Comparison of ENCODE assay signal across 19 cellular contexts in the genomic region with DNA sequence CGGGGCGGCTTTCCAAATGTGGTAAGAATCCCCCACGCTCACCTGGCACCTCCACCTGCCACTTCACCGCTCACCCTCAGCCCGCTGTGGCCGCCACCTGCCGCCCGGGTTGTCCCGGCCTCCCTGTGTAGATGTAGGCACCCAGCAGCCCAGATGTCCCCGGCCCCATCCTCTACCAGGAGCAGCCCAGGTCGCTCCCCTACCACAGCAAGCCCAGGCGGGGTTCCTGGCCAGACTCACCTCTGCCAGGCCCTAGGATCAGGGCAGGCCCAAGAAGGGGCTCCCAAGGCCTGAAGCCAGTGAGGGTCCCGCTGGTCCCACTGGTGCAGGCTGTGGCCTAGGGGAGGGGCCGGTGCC. TPM values are rescaled to one million over a fixed set of nuclear protein-coding genes. Genes with fewer than 3 reads are reported as not detected.
DNase-seq lines count a peak whose midpoint lies in the region; ATAC-seq, FAIRE-seq and TF ChIP-seq lines count a peak whose summit lies in the region.
"Had no signal": no experiment of that assay in that cellular context is flagged by ENCODE, and none has a peak within 500 bp of the region (broad histone marks: within the 10 kb centered on the region; RNA-seq: fewer than 3 reads in every experiment).

No MANE protein-coding gene starts in this region.

- H3K4me1 ChIP-seq in HepG2 (ENCODE audit: insufficient read depth, low read length) (no peaks in the 10 kb centered on the region), right lobe of liver (no peaks in the 10 kb centered on the region), lower lobe of right lung (peaks cover 24% of the 10 kb centered on the region), stomach (peaks cover 24 to 48% (median 41%) of the 10 kb centered on the region in 4 donors)

- 44% methylated on average over 9 of the region's 14 CpGs for WGBS in HepG2 (ENCODE audit: low lambda C conversion rate)
- WGBS in right lobe of liver (ENCODE audit: insufficient coverage, low coverage, low lambda C conversion rate, missing lambda C conversion rate), result 71% methylated on average over 4 of the region's 14 CpGs
- WGBS in stomach, 5 donors, result 32 to 57% (median 42%) methylated on average over 10 to 14 of the region's 14 CpGs

- TF ChIP-seq CTCF in HepG2 (CRISPR knock-in tag; IDR thresholded peaks at IDR 0.05) (no peak), right lobe of liver (IDR thresholded peaks at IDR 0.05) (no peak), lower lobe of right lung (IDR thresholded peaks at IDR 0.05) (no peak), stomach (IDR thresholded peaks at IDR 0.05) (no peak)

- DNase-seq in HepG2 (ENCODE audit: low spot score), result no peak
- DNase-seq in right lobe of liver, result no peak
- DNase-seq in lower lobe of right lung, result no peak
- no peak for DNase-seq in stomach
- no peak for DNase-seq in stimulated activated CD4-positive, alpha-beta T cell treated with anti-CD3 and anti-CD28 coated beads, Interleukin-4, amount 100 ng/mL, for 24 hours
- DNase-seq in natural killer cell treated with Interleukin-12 subunit alpha and Interleukin-12 subunit beta and Interleukin-15 and Interleukin-18, amount 100 ng/mL, for 72 hours (ENCODE audit: low spot score), result no peak
- DNase-seq in activated CD4-positive, CD25-positive, alpha-beta regulatory T cell (lab: John Stamatoyannopoulos, UW), result no peak
- no peak for DNase-seq in ureter (ENCODE audit: low spot score)
- DNase-seq: ACHN; activated CD4-positive, alpha-beta memory T cell treated with anti-CD3 and anti-CD28 coated beads, Interleukin-2, amount 10 ng/mL, durations not matched to agents 7 days and 5 days; activated naive CD4-positive, alpha-beta T cell; GOT3; NCI-H1436 treated with DMSO at 0.1 percent for 48 hours; T-helper 2 cell had no signal

- FAIRE-seq in HepG2 (lab: Jason Lieb, UNC), result no peak
- FAIRE-seq: colon, GM12878, kidney had no signal

- BruUV-seq in HepG2 (replicated peaks; lab: Mats Ljungman, UMichigan), result no TSS peak

- H3K4me3 ChIP-seq in HepG2 (replicated peaks in 1 of 3; ENCODE audit: insufficient read depth in 1 of 3, low read depth in 2 of 3, low read length in 3 of 3) (no peak overlapping the region), right lobe of liver (no peak overlapping the region), lower lobe of right lung (no peak overlapping the region), stomach (peak overlapping the region; percentile 28 to 41 (median 34))
- H3K4me3 ChIP-seq: GM12878 had no signal

- peaks cover 0 to 5% of the 10 kb centered on the region in 2 donors for H3K4me1 Mint-ChIP-seq in natural killer cell treated with Interleukin-12 subunit alpha and Interleukin-12 subunit beta and Interleukin-15 and Interleukin-18, amount 100 ng/mL, for 72 hours (ENCODE audit: low read depth in 2 of 2)
- H3K4me1 Mint-ChIP-seq: activated CD4-positive, alpha-beta memory T cell treated with anti-CD3 and anti-CD28 coated beads, Interleukin-2, amount 10 ng/mL, durations not matched to agents 7 days and 5 days; CD14-positive monocyte; stimulated activated memory B cell treated with anti-CD40 and anti-IgM and Interleukin-4, amounts not matched to agents 10 μg/mL and 1 μg/mL and 100 μg/mL, for 72 hours had no signal

- H3K79me2 ChIP-seq in HepG2 (ENCODE audit: insufficient read depth, low read length), result no peaks in the 10 kb centered on the region

- no peak for TF ChIP-seq POLR2A in HepG2 (IDR thresholded peaks at IDR 0.05; ENCODE audit: insufficient read depth in 1 of 2, low read depth in 2 of 2, low read length in 2 of 2)
- TF ChIP-seq POLR2A in right lobe of liver (IDR thresholded peaks at IDR 0.05), result no peak
- TF ChIP-seq POLR2A in stomach (IDR thresholded peaks at IDR 0.05), result no peak

- POLR2A ChIA-PET in HepG2 (lab: Yijun Ruan, JAX), result no interaction called here

- in situ Hi-C loops in HepG2 (cut with HindIII; ENCODE audit: extremely low pct_ligation_motif_present, low pct_unique_long_range_greater_than_20kb), result no loop called here

- no peak overlapping the region for H3K4me2 ChIP-seq in HepG2 (ENCODE audit: low read depth, low read length)

- TF ChIP-seq EP300 in HepG2 (IDR thresholded peaks at IDR 0.05; ENCODE audit: low read depth in 2 of 2, low read length in 2 of 2), result no peak
- no peak for TF ChIP-seq EP300 in HepG2 (CRISPR knock-in tag; IDR thresholded peaks at IDR 0.05; ENCODE audit: borderline replicate concordance)
- TF ChIP-seq EP300 in stomach (IDR thresholded peaks at IDR 0.05), result no peak

- H3K27ac Mint-ChIP-seq in natural killer cell treated with Interleukin-12 subunit alpha and Interleukin-12 subunit beta and Interleukin-15 and Interleukin-18, amount 100 ng/mL, for 72 hours, result no peak overlapping the region
- H3K27ac Mint-ChIP-seq: activated CD4-positive, alpha-beta memory T cell treated with anti-CD3 and anti-CD28 coated beads, Interleukin-2, amount 10 ng/mL, durations not matched to agents 7 days and 5 days; stimulated activated memory B cell treated with anti-CD40 and anti-IgM and Interleukin-4, amounts not matched to agents 10 μg/mL and 1 μg/mL and 100 μg/mL, for 72 hours had no signal

- ATAC-seq in HepG2 (peak; percentile 2; the same call in 1 of the 3 replicates), right lobe of liver (no peak), lower lobe of right lung (peak; percentile 1 to 11)
- no peak for ATAC-seq in natural killer cell treated with Interleukin-12 subunit alpha and Interleukin-12 subunit beta and Interleukin-15 and Interleukin-18, amount 100 ng/mL, for 72 hours
- ATAC-seq: stimulated activated memory B cell treated with anti-CD40 and anti-IgM and Interleukin-4, amounts not matched to agents 10 μg/mL and 1 μg/mL and 100 μg/mL, for 72 hours had no signal

- no peaks in the 10 kb centered on the region for H3K27me3 Mint-ChIP-seq in natural killer cell treated with Interleukin-12 subunit alpha and Interleukin-12 subunit beta and Interleukin-15 and Interleukin-18, amount 100 ng/mL, for 72 hours
- H3K27me3 Mint-ChIP-seq: activated CD4-positive, alpha-beta memory T cell treated with anti-CD3 and anti-CD28 coated beads, Interleukin-2, amount 10 ng/mL, durations not matched to agents 7 days and 5 days; stimulated activated memory B cell treated with anti-CD40 and anti-IgM and Interleukin-4, amounts not matched to agents 10 μg/mL and 1 μg/mL and 100 μg/mL, for 72 hours had no signal

- H2AFZ ChIP-seq in HepG2 (ENCODE audit: low read length), result no peak overlapping the region

- intact Hi-C loops in HepG2 (cut with micrococcal nuclease; ENCODE audit: unreplicated experiment) (no loop called here), right lobe of liver (cut with DNase I) (loop anchor here in 1 of 2 donors (10.0 kb wide), 1 partner anchor 116 kb away; a partner anchor contains a TSS), lower lobe of right lung (cut with DNase I) (no loop called here), stomach (cut with DNase I; ENCODE audit: low total_unique reads) (no loop called here)

- no peaks in the 10 kb centered on the region for H3K9me3 Mint-ChIP-seq in natural killer cell treated with Interleukin-12 subunit alpha and Interleukin-12 subunit beta and Interleukin-15 and Interleukin-18, amount 100 ng/mL, for 72 hours
- H3K9me3 Mint-ChIP-seq: activated CD4-positive, alpha-beta memory T cell treated with anti-CD3 and anti-CD28 coated beads, Interleukin-2, amount 10 ng/mL, durations not matched to agents 7 days and 5 days; stimulated activated memory B cell treated with anti-CD40 and anti-IgM and Interleukin-4, amounts not matched to agents 10 μg/mL and 1 μg/mL and 100 μg/mL, for 72 hours had no signal

- H4K20me1 ChIP-seq in HepG2 (ENCODE audit: insufficient read depth, low read length), result no peaks in the 10 kb centered on the region

- H3K9ac ChIP-seq in HepG2 (ENCODE audit: insufficient read depth, low read depth, low read length), result no peak overlapping the region

- CTCF ChIA-PET in HepG2 (lab: Yijun Ruan, JAX; ENCODE audit: low intra/inter-chr PET ratio, low total read pairs), result no interaction called here

- H3K36me3 ChIP-seq in HepG2 (replicated peaks in 1 of 2; ENCODE audit: control insufficient read depth in 1 of 2, insufficient read depth in 2 of 2, low read length in 2 of 2) (no peaks in the 10 kb centered on the region), right lobe of liver (no peaks in the 10 kb centered on the region), lower lobe of right lung (no peaks in the 10 kb centered on the region), stomach (peaks cover 0 to 6% (median 0%) of the 10 kb centered on the region in 4 donors)

- H3K36me3 Mint-ChIP-seq in natural killer cell treated with Interleukin-12 subunit alpha and Interleukin-12 subunit beta and Interleukin-15 and Interleukin-18, amount 100 ng/mL, for 72 hours, result no peaks in the 10 kb centered on the region
- H3K36me3 Mint-ChIP-seq: CD14-positive monocyte; stimulated activated memory B cell treated with anti-CD40 and anti-IgM and Interleukin-4, amounts not matched to agents 10 μg/mL and 1 μg/mL and 100 μg/mL, for 72 hours had no signal

- H3K27ac ChIP-seq in HepG2 (ENCODE audit: extremely low read length, insufficient read depth, low read length), result no peak overlapping the region
- H3K27ac ChIP-seq in right lobe of liver, result no peak overlapping the region
- peak overlapping the region; percentile 31 for H3K27ac ChIP-seq in lower lobe of right lung
- peak overlapping the region in 4 of 5 donors; percentile 84 to 93 (median 88) for H3K27ac ChIP-seq in stomach

- no peak overlapping the region for H3K4me3 Mint-ChIP-seq in natural killer cell treated with Interleukin-12 subunit alpha and Interleukin-12 subunit beta and Interleukin-15 and Interleukin-18, amount 100 ng/mL, for 72 hours
- H3K4me3 Mint-ChIP-seq: activated CD4-positive, alpha-beta memory T cell treated with anti-CD3 and anti-CD28 coated beads, Interleukin-2, amount 10 ng/mL, durations not matched to agents 7 days and 5 days; CD14-positive monocyte; stimulated activated memory B cell treated with anti-CD40 and anti-IgM and Interleukin-4, amounts not matched to agents 10 μg/mL and 1 μg/mL and 100 μg/mL, for 72 hours had no signal

- TF ChIP-seq RAD21 in HepG2 (CRISPR knock-in tag; IDR thresholded peaks at IDR 0.05), result no peak

- H3K9me3 ChIP-seq in HepG2 (ENCODE audit: low read length) (peaks cover 7% of the 10 kb centered on the region; the same call in 1 of the 2 replicates), right lobe of liver (no peaks in the 10 kb centered on the region), lower lobe of right lung (no peaks in the 10 kb centered on the region), stomach (no peaks in the 10 kb centered on the region)

- H3K27me3 ChIP-seq in HepG2 (ENCODE audit: control insufficient read depth in 1 of 2, insufficient read depth in 2 of 2, low read length in 2 of 2), result peaks cover 1 to 11% of the 10 kb centered on the region in 2 experiments; a peak in 2 of 5 replicates
- no peaks in the 10 kb centered on the region for H3K27me3 ChIP-seq in right lobe of liver
- H3K27me3 ChIP-seq in lower lobe of right lung (ENCODE audit: low read depth), result no peaks in the 10 kb centered on the region
- no peaks in the 10 kb centered on the region for H3K27me3 ChIP-seq in stomach

RNA-seq across cellular contexts. Expression of a gene that starts 27.4 kb away (rescaled TPM):
- total RNA-seq in HepG2 (2016; rRNA removed; fragmentation: Illumina TruSeq; extraction: Trizol), result 21.8 and 22.3 TPM in 2 replicates
- total RNA-seq in HepG2 (2016; cell fraction: cytosol; rRNA removed; fragmentation: Illumina TruSeq; extraction: Trizol; ENCODE audit: low read depth), result 10.4 and 12.3 TPM in 2 replicates
- 21.2 and 23.8 TPM in 2 replicates for total RNA-seq in HepG2 (2016; cell fraction: insoluble cytoplasmic fraction; rRNA removed; fragmentation: Illumina TruSeq; extraction: Trizol)
- 16.9 and 20.1 TPM in 2 replicates for total RNA-seq in HepG2 (2016; cell fraction: membrane; rRNA removed; fragmentation: Illumina TruSeq; extraction: Trizol)
- total RNA-seq in HepG2 (2016; cell fraction: nucleus; rRNA removed; fragmentation: Illumina TruSeq; extraction: Trizol), result 12.2 and 12.9 TPM in 2 replicates
- polyA plus RNA-seq in HepG2 (2011; rRNA removed), result 27.7 and 37.6 TPM in 2 replicates
- polyA plus RNA-seq in HepG2 (2011; cell fraction: cytosol; rRNA removed), result 24.6 and 33.1 TPM in 2 replicates
- polyA plus RNA-seq in HepG2 (2011; cell fraction: nucleus; rRNA removed), result 72.4 and 74.8 TPM in 2 replicates
- polyA plus RNA-seq in HepG2 (2012), result 15.8 and 25.3 TPM in 2 replicates
- 8.6 and 10.0 TPM in 2 replicates for polyA plus RNA-seq in HepG2 (2016; cell fraction: cytosol; fragmentation: Illumina TruSeq; extraction: Trizol; ENCODE audit: low read depth)
- 23.8 and 24.4 TPM in 2 replicates for polyA plus RNA-seq in HepG2 (2016; cell fraction: insoluble cytoplasmic fraction; fragmentation: Illumina TruSeq; extraction: Trizol; ENCODE audit: low read depth)
- 15.0 and 16.7 TPM in 2 replicates for polyA plus RNA-seq in HepG2 (2016; cell fraction: membrane; fragmentation: Illumina TruSeq; extraction: Trizol; ENCODE audit: low read depth)
- polyA plus RNA-seq in HepG2 (2016; cell fraction: nucleus; fragmentation: Illumina TruSeq; extraction: Trizol; ENCODE audit: insufficient read depth, low read depth), result 23.4 and 24.8 TPM in 2 replicates
- polyA minus RNA-seq in HepG2 (2011; rRNA and poly(A)+ RNA removed; ENCODE audit: low replicate concordance), result 21.3 and 36.0 TPM in 2 replicates
- 7.4 and 16.7 TPM in 2 replicates for polyA minus RNA-seq in HepG2 (2011; cell fraction: cytosol; rRNA and poly(A)+ RNA removed)
- polyA minus RNA-seq in HepG2 (2011; cell fraction: nucleus; rRNA and poly(A)+ RNA removed), result 8.7 and 9.8 TPM in 2 replicates
- 10 to 100 TPM in 5 of 6 experiments, 1 to 10 TPM in 1; 8.5 to 17.0 (median 14.1) TPM for total RNA-seq in right lobe of liver
- 50.4 TPM for total RNA-seq in lower lobe of right lung
- 10 to 100 TPM; 11.3 to 40.6 (median 18.1) TPM for total RNA-seq in stomach
- polyA plus RNA-seq in stomach, result 10 to 100 TPM; 27.9 to 46.3 (median 37.3) TPM
- total RNA-seq in natural killer cell treated with Interleukin-12 subunit alpha and Interleukin-12 subunit beta and Interleukin-15 and Interleukin-18, amount 100 ng/mL, for 72 hours, result 10 to 100 TPM; 40.0 to 42.7 TPM
- 61.5 TPM for total RNA-seq in ureter

Comparison
In these comparisons a context has a peak if more than half of its experiments do, and no peak if none do; other contexts are left out.
1. ATAC-seq: peak in HepG2 (single experiment) and lower lobe of right lung (2 of 2); none in right lobe of liver (0 of 4) and natural killer cell treated with Interleukin-12 subunit alpha and Interleukin-12 subunit beta and Interleukin-15 and Interleukin-18, amount 100 ng/mL, for 72 hours (0 of 2).
2. H3K27ac ChIP-seq: peak in lower lobe of right lung (single experiment) and stomach (4 of 5); none in HepG2 (single experiment) and right lobe of liver (0 of 3).
3. H3K4me3 ChIP-seq: peak in stomach (4 of 4); none in HepG2 (0 of 3), right lobe of liver (0 of 3) and lower lobe of right lung (single experiment).